21 cellular contexts compared by ENCODE assay signal in the genomic region with DNA sequence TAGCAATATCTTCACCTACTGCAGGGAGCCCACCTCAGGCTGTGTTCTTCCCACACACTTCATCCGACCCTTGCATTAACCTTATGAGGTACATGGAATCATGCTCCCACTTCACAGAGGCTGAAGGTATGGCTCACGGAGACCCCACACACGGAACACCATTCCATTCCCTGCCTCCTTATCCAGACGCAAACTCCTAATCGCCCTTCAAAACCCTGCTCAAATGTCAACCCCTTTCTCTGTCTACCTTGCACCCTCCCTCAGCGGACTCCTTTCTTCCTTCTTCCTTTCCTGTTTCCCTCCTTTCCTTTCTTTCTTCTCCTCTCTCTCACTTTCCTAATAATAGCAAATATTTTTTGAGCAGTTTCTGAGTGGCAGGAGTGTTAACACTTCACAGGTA.
"Had no signal": no experiment of that assay in that cellular context is flagged by ENCODE, and none has a peak within 500 bp of the region (broad histone marks: within the 10 kb centered on the region; RNA-seq: fewer than 3 reads in every experiment).

No MANE protein-coding gene starts in this region.

- H3K27ac ChIP-seq: foreskin keratinocyte, hepatocyte, pancreas, testis, tibial nerve, upper lobe of right lung, vagina had no signal

- H3K36me3 Mint-ChIP-seq: naive thymus-derived CD4-positive, alpha-beta T cell had no signal

- H3K27me3 ChIP-seq: hepatocyte, pancreas, testis, tibial nerve, upper lobe of right lung, vagina had no signal

- H3K4me3 ChIP-seq: hepatocyte, lung, pancreas, testis, tibial nerve, upper lobe of right lung, vagina had no signal

- H3K36me3 ChIP-seq: pancreas, tibial nerve, upper lobe of right lung, vagina had no signal

- H3K27me3 Mint-ChIP-seq: stimulated activated naive CD8-positive, alpha-beta T cell treated with anti-CD3 and anti-CD28 coated beads, Interleukin-15, amount 100 ng/mL, for 72 hours had no signal

- H3K4me1 ChIP-seq: foreskin keratinocyte, pancreas, upper lobe of right lung, vagina had no signal

- H3K4me2 ChIP-seq: hepatocyte had no signal

- H3K9me3 Mint-ChIP-seq: dendritic cell treated with granulocyte-macrophage colony-stimulating factor and Interleukin-4, amounts not matched to agents 40 ng/mL and 50 ng/mL, for 4 days; naive thymus-derived CD4-positive, alpha-beta T cell; stimulated activated naive CD8-positive, alpha-beta T cell treated with anti-CD3 and anti-CD28 coated beads, Interleukin-15, amount 100 ng/mL, for 72 hours had no signal

- H3K4me3 Mint-ChIP-seq: dendritic cell treated with granulocyte-macrophage colony-stimulating factor and Interleukin-4, amounts not matched to agents 40 ng/mL and 50 ng/mL, for 4 days; stimulated activated naive CD8-positive, alpha-beta T cell treated with anti-CD3 and anti-CD28 coated beads, Interleukin-15, amount 100 ng/mL, for 72 hours had no signal

- H3K9me3 ChIP-seq: pancreas, testis, tibial nerve, upper lobe of right lung, vagina had no signal

- H3K27ac Mint-ChIP-seq: progenitor cell of endocrine pancreas; stimulated activated naive CD8-positive, alpha-beta T cell treated with anti-CD3 and anti-CD28 coated beads, Interleukin-15, amount 100 ng/mL, for 72 hours had no signal

- H3K79me2 ChIP-seq: hepatocyte had no signal

- H2AFZ ChIP-seq: hepatocyte had no signal

- ATAC-seq: foreskin keratinocyte; left cardiac atrium; left ventricle myocardium superior; naive thymus-derived CD4-positive, alpha-beta T cell; pancreas; right cardiac atrium; stimulated activated naive CD8-positive, alpha-beta T cell treated with anti-CD3 and anti-CD28 coated beads, Interleukin-15, amount 100 ng/mL, for 72 hours; upper lobe of right lung had no signal

- DNase-seq: erythroblast; foreskin keratinocyte; head of caudate nucleus; left cardiac atrium; left ventricle myocardium superior; mesendoderm; naive thymus-derived CD4-positive, alpha-beta T cell; nucleus accumbens; small intestine; stimulated activated CD4-positive, alpha-beta T cell treated with anti-CD3 and anti-CD28 coated beads, Interleukin-2, amount 100 ng/mL, for 48 hours; stimulated activated naive CD8-positive, alpha-beta T cell treated with anti-CD3 and anti-CD28 coated beads, Interleukin-15, amount 100 ng/mL, for 72 hours; testis; upper lobe of right lung had no signal
